ENCODE assay signal across 13 cellular contexts in the genomic region with DNA sequence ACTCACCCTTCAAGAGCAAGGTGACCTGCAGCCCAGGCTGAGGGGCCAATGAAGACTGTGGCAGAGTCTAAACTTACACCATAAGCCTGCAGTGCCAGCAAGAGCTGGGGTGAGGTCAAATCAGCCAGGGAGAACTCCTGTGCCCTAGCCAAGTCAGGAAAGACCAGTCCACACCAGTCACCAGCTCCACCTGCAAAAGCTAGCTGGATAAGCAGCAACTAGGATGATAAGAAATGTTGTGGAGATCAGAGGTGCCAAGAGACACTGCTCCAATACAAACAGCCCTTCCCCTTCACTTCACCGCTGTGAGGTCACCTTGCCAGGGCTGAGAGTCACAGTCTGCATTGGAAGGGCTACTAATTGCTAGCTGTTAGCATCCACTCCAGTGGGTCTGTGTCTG. TPM values are rescaled to one million over a fixed set of nuclear protein-coding genes. Genes with fewer than 3 reads are reported as not detected.
A peak's percentile ranks its signal among the peaks of the same experiment; 100 is the strongest.
DNase-seq lines count a peak whose midpoint lies in the region; ATAC-seq and TF ChIP-seq lines count a peak whose summit lies in the region.
"Had no signal": no experiment of that assay in that cellular context is flagged by ENCODE, and none has a peak within 500 bp of the region (broad histone marks: within the 10 kb centered on the region; RNA-seq: fewer than 3 reads in every experiment).

No MANE protein-coding gene starts in this region.

- H3K27ac ChIP-seq in foreskin keratinocyte = no peak overlapping the region
- H3K27ac ChIP-seq: SK-N-MC, thoracic aorta had no signal

- H3K4me1 Mint-ChIP-seq in activated naive CD4-positive, alpha-beta T cell treated with anti-CD3 and anti-CD28 coated beads for 36 hours (ENCODE audit: low read depth) = peaks cover 54% of the 10 kb centered on the region

- no peak overlapping the region for H3K27ac Mint-ChIP-seq in activated naive CD4-positive, alpha-beta T cell treated with anti-CD3 and anti-CD28 coated beads for 36 hours

- no peak overlapping the region for H3K4me3 ChIP-seq in GM12865 (ENCODE audit: low read depth, low read length)
- H3K4me3 ChIP-seq in LNCaP clone FGC (ENCODE audit: low read depth, low read length) = no peak overlapping the region
- H3K4me3 ChIP-seq: SK-N-MC, thoracic aorta had no signal

- H3K27me3 ChIP-seq in foreskin keratinocyte = no peaks in the 10 kb centered on the region

- no peaks in the 10 kb centered on the region for H3K4me1 ChIP-seq in foreskin keratinocyte

- no peak overlapping the region for H3K4me3 Mint-ChIP-seq in activated naive CD4-positive, alpha-beta T cell treated with anti-CD3 and anti-CD28 coated beads for 36 hours

- no peaks in the 10 kb centered on the region for H3K27me3 Mint-ChIP-seq in activated naive CD4-positive, alpha-beta T cell treated with anti-CD3 and anti-CD28 coated beads for 36 hours (ENCODE audit: low read depth)

- no peaks in the 10 kb centered on the region for H3K36me3 Mint-ChIP-seq in activated naive CD4-positive, alpha-beta T cell treated with anti-CD3 and anti-CD28 coated beads for 36 hours (ENCODE audit: low read depth)

- peak; percentile 24 for ATAC-seq in GM21717 (IDR thresholded peaks at IDR 0.05; ENCODE audit: unreplicated experiment)
- peak; percentile 93 for ATAC-seq in left lobe of liver
- no peak for ATAC-seq in GM18858 (IDR thresholded peaks at IDR 0.05; ENCODE audit: unreplicated experiment)
- no peak for ATAC-seq in foreskin keratinocyte

- H3K9me3 Mint-ChIP-seq in activated naive CD4-positive, alpha-beta T cell treated with anti-CD3 and anti-CD28 coated beads for 36 hours = no peaks in the 10 kb centered on the region

- no peak for TF ChIP-seq CTCF in GM12865 (IDR thresholded peaks at IDR 0.05; ENCODE audit: insufficient read depth, low read depth, low read length, missing control alignments)
- TF ChIP-seq CTCF in LNCaP clone FGC (IDR thresholded peaks at IDR 0.05; ENCODE audit: control insufficient read depth, extremely low read depth, insufficient read depth) = no peak
- TF ChIP-seq CTCF in foreskin keratinocyte (conservative IDR thresholded peaks at IDR 0.05) = no peak

- CTCF ChIA-PET in activated naive CD4-positive, alpha-beta T cell treated with anti-CD3 and anti-CD28 coated beads for 36 hours (lab: Charles Lee) = interaction anchor here (0.8 to 7.9 kb wide), 9 partner anchors 12 to 80 kb away, joined by 3 to 105 read pairs (median 7); no protein-coding TSS in a partner anchor

- DNase-seq in GM12865 (ENCODE audit: low read depth) (peak; percentile 19), LNCaP clone FGC (ENCODE audit: low read depth) (peak; percentile 49), left lobe of liver (ENCODE audit: low spot score) (peak; percentile 86), NCI-H2107 (lab: John Stamatoyannopoulos, UW) (no peak), foreskin keratinocyte (no peak)
- no peak for DNase-seq in activated naive CD4-positive, alpha-beta T cell treated with anti-CD3 and anti-CD28 coated beads for 36 hours
- DNase-seq: NCI-H1930 had no signal

- intact Hi-C loops in activated naive CD4-positive, alpha-beta T cell treated with anti-CD3 and anti-CD28 coated beads for 36 hours (cut with micrococcal nuclease) = loop anchor here (1.0 to 10.0 kb wide), 8 partner anchors 12 to 857 kb away; a partner anchor contains a TSS

RNA-seq across cellular contexts. Expression of a gene that starts 31.3 kb away (rescaled TPM):
- 11.6 TPM for total RNA-seq in left lobe of liver
- total RNA-seq in activated naive CD4-positive, alpha-beta T cell treated with anti-CD3 and anti-CD28 coated beads for 36 hours = 1 to 10 TPM; 1.0 to 2.0 TPM
- total RNA-seq in foreskin keratinocyte = 16.2 and 17.0 TPM in 2 replicates
- polyA plus RNA-seq in foreskin keratinocyte = 3.2 and 4.3 TPM in 2 replicates

RNA-seq across cellular contexts. Expression of a gene that starts 31.4 kb away (rescaled TPM):
- 13.7 TPM for total RNA-seq in left lobe of liver
- under 1 TPM; 0.26 to 0.94 TPM for total RNA-seq in activated naive CD4-positive, alpha-beta T cell treated with anti-CD3 and anti-CD28 coated beads for 36 hours
- total RNA-seq in foreskin keratinocyte = 0.31 and 0.53 TPM in 2 replicates
- 0.41 and 0.50 TPM in 2 replicates for polyA plus RNA-seq in foreskin keratinocyte
- total RNA-seq: chondrocyte, glomerular endothelial cell had no signal

Comparison
In these comparisons a context has a peak if more than half of its experiments do, and no peak if none do; other contexts are left out.
1. DNase-seq: peak in GM12865 (single experiment), LNCaP clone FGC (single experiment) and left lobe of liver (single experiment); none in activated naive CD4-positive, alpha-beta T cell treated with anti-CD3 and anti-CD28 coated beads for 36 hours (single experiment), NCI-H2107 (single experiment) and foreskin keratinocyte (0 of 2).
2. ATAC-seq: peak in GM21717 (single experiment) and left lobe of liver (single experiment); none in GM18858 (single experiment) and foreskin keratinocyte (single experiment).